8 cellular contexts compared by ENCODE assay signal in genomic region chr19:48169585-48169973, GRCh38. TPM values are rescaled to one million over a fixed set of nuclear protein-coding genes. Genes with fewer than 3 reads are reported as not detected.
A peak's percentile ranks its signal among the peaks of the same experiment; 100 is the strongest.
DNase-seq lines count a peak whose midpoint lies in the region; ATAC-seq and TF ChIP-seq lines count a peak whose summit lies in the region.

No MANE protein-coding gene starts in this region.

- H3K4me1 ChIP-seq in foreskin keratinocyte, result peaks cover 4% of the 10 kb centered on the region

- H3K27ac ChIP-seq in foreskin keratinocyte (no peak overlapping the region), temporal lobe (ENCODE audit: low read depth, low read length) (peak overlapping the region; percentile 85)

- H3K27me3 ChIP-seq in foreskin keratinocyte, result no peaks in the 10 kb centered on the region

- TF ChIP-seq CTCF in foreskin keratinocyte (conservative IDR thresholded peaks at IDR 0.05), result no peak

- DNase-seq in AG08395 (ENCODE audit: low spot score), result peak; percentile 93
- DNase-seq in Kasumi-1 (lab: John Stamatoyannopoulos, UW), result peak; percentile 48 to 65
- peak; percentile 42 to 74 for DNase-seq in SHP77 (lab: John Stamatoyannopoulos, UW)
- peak; percentile 93 for DNase-seq in activated gamma-delta T cell treated with Interleukin-2 at 50 U/mL for 16 hours
- peak in 1 of 2 donors; percentile 47 for DNase-seq in foreskin keratinocyte
- peak; percentile 21 for DNase-seq in occipital lobe (lab: John Stamatoyannopoulos, UW)

- peak; percentile 8 for ATAC-seq in GM19397 (IDR thresholded peaks at IDR 0.05; ENCODE audit: unreplicated experiment)
- peak; percentile 12 for ATAC-seq in foreskin keratinocyte

RNA-seq across cellular contexts. Expression of gene LIG1, which starts 0.6 kb away (rescaled TPM):
- 56.2 and 78.5 TPM in 2 replicates for total RNA-seq in foreskin keratinocyte
- polyA plus RNA-seq in foreskin keratinocyte, result 56.1 and 68.0 TPM in 2 replicates
- 22.3 TPM for total RNA-seq in occipital lobe
- 24.3 TPM for total RNA-seq in temporal lobe

RNA-seq across cellular contexts. Expression of gene ZSWIM9, which starts 0.9 kb away (rescaled TPM):
- total RNA-seq in foreskin keratinocyte, result 1.8 and 2.1 TPM in 2 replicates
- polyA plus RNA-seq in foreskin keratinocyte, result 3.9 and 4.5 TPM in 2 replicates
- total RNA-seq in occipital lobe, result 2.8 TPM
- total RNA-seq in temporal lobe, result 3.9 TPM

RNA-seq across cellular contexts. Expression of gene PLA2G4C, which starts 59.0 kb away (rescaled TPM):
- total RNA-seq in foreskin keratinocyte, result 1.1 TPM in 2 replicates
- polyA plus RNA-seq in foreskin keratinocyte, result 0.65 and 1.8 TPM in 2 replicates
- total RNA-seq in occipital lobe, result 9.7 TPM
- 6.6 TPM for total RNA-seq in temporal lobe
